11 cellular contexts compared by ENCODE assay signal in genomic region chr5:16568875-16569580, GRCh38. TPM values are rescaled to one million over a fixed set of nuclear protein-coding genes. Genes with fewer than 3 reads are reported as not detected.
DNase-seq lines count a peak whose midpoint lies in the region; ATAC-seq and TF ChIP-seq lines count a peak whose summit lies in the region.
"Had no signal": no experiment of that assay in that cellular context is flagged by ENCODE, and none has a peak within 500 bp of the region (broad histone marks: within the 10 kb centered on the region; RNA-seq: fewer than 3 reads in every experiment).

No MANE protein-coding gene starts in this region.

- no peaks in the 10 kb centered on the region for H3K9me2 ChIP-seq in SK-N-SH

- H3K9me3 Mint-ChIP-seq in endodermal cell, result no peaks in the 10 kb centered on the region

- peak overlapping the region in 1 of 10 donors; percentile 13 for H3K27ac ChIP-seq in heart right ventricle
- peak overlapping the region; percentile 41 to 62 for H3K27ac ChIP-seq in SK-N-SH (ENCODE audit: low read depth in 2 of 2, low read length in 1 of 2)
- peak overlapping the region; percentile 24 for H3K27ac ChIP-seq in right cardiac atrium (ENCODE audit: low read length)
- no peak overlapping the region for H3K27ac ChIP-seq in endodermal cell (ENCODE audit: low read depth, low read length)

- 71 to 77% methylated on average over 16 of the region's 16 CpGs for WGBS in heart right ventricle, 2 donors
- WGBS in SK-N-SH (ENCODE audit: low lambda C conversion rate), result 25% methylated on average over 16 of the region's 16 CpGs
- WGBS in right cardiac atrium, result 81% methylated on average over 16 of the region's 16 CpGs
- WGBS in endodermal cell (ENCODE audit: insufficient coverage in 1 of 2, insufficient read length in 1 of 2), 2 experiments, result 91 to 93% methylated on average over 6 to 16 of the region's 16 CpGs

- H3F3A ChIP-seq in SK-N-SH (replicated peaks; ENCODE audit: insufficient read depth), result peaks cover 8% of the 10 kb centered on the region

- no peaks in the 10 kb centered on the region for H3K9me3 ChIP-seq in heart right ventricle
- H3K9me3 ChIP-seq in SK-N-SH, result no peaks in the 10 kb centered on the region
- H3K9me3 ChIP-seq in right cardiac atrium (ENCODE audit: control insufficient read depth, low read length), result no peaks in the 10 kb centered on the region
- no peaks in the 10 kb centered on the region for H3K9me3 ChIP-seq in endodermal cell (ENCODE audit: control insufficient read depth, low read length)

- CTCF ChIA-PET in SK-N-SH (lab: Yijun Ruan, JAX), result interaction anchor here (1.0 to 2.8 kb wide), 6 partner anchors 12 to 97 kb away, joined by 3 to 9 read pairs (median 5); no protein-coding TSS in a partner anchor

- H3K4me3 ChIP-seq in heart right ventricle, result no peak overlapping the region
- H3K4me3 ChIP-seq in SK-N-SH (ENCODE audit: low read depth in 2 of 2, low read length in 1 of 2), result no peak overlapping the region
- H3K4me3 ChIP-seq in right cardiac atrium (ENCODE audit: low read length), result no peak overlapping the region
- H3K4me3 ChIP-seq in endodermal cell (ENCODE audit: low read length), result no peak overlapping the region

- H3K9ac ChIP-seq in SK-N-SH, result no peak overlapping the region
- no peak overlapping the region for H3K9ac ChIP-seq in endodermal cell (ENCODE audit: extremely low read depth, low read length, poor library complexity, severe bottlenecking)

- no peaks in the 10 kb centered on the region for H3K36me3 Mint-ChIP-seq in endodermal cell (ENCODE audit: low read depth)

- peak overlapping the region; percentile 36; the same call in 1 of the 2 replicates for H2AFZ ChIP-seq in SK-N-SH (ENCODE audit: low read depth)

- H3K4me2 ChIP-seq in SK-N-SH, result peak overlapping the region; percentile 46

- TF ChIP-seq EP300 in SK-N-SH (IDR thresholded peaks at IDR 0.05; ENCODE audit: borderline replicate concordance in 1 of 2, low read depth in 1 of 2, low read length in 1 of 2), result peak; percentile 66 to 77; a peak in 2 of 4 replicates

- H4K20me1 ChIP-seq in SK-N-SH (ENCODE audit: insufficient read depth), result no peaks in the 10 kb centered on the region

- DNase-seq in heart right ventricle, result peak; percentile 34 to 37
- DNase-seq in cardiac septum (ENCODE audit: low spot score), result no peak
- peak; percentile 80 for DNase-seq in SK-N-SH
- DNase-seq in right cardiac atrium, result peak in 1 of 3 donors; percentile 30
- DNase-seq in posterior vena cava (ENCODE audit: low spot score), result no peak
- no peak for DNase-seq in endodermal cell
- no peak for DNase-seq in activated CD4-positive, alpha-beta T cell treated with anti-CD3 and anti-CD28 coated beads, Interleukin-2, amount 50 U/mL, for 4 hours
- DNase-seq in activated gamma-delta T cell treated with Interleukin-2 at 50 U/mL for 16 hours, result no peak
- DNase-seq: effector CD8-positive, alpha-beta T cell; T-helper 9 cell had no signal

- intact Hi-C loops in heart right ventricle (cut with DNase I), result loop anchor here in 1 of 10 donors (5.0 kb wide), 1 partner anchor 53 kb away; no protein-coding TSS in a partner anchor
- intact Hi-C loops in cardiac septum (cut with DNase I), result no loop called here
- intact Hi-C loops in right cardiac atrium (cut with DNase I), result no loop called here
- intact Hi-C loops in posterior vena cava (cut with DNase I), result no loop called here

- ATAC-seq in heart right ventricle (peak in 3 of 8 donors; percentile 20 to 89 (median 70)), right cardiac atrium (peak; percentile 42 to 55)

- H3K27me3 ChIP-seq in heart right ventricle, result no peaks in the 10 kb centered on the region
- H3K27me3 ChIP-seq in SK-N-SH (ENCODE audit: insufficient read depth), result no peaks in the 10 kb centered on the region; the same call in 1 of the 2 replicates
- H3K27me3 ChIP-seq in right cardiac atrium (ENCODE audit: control insufficient read depth, insufficient read depth), result no peaks in the 10 kb centered on the region
- no peaks in the 10 kb centered on the region for H3K27me3 ChIP-seq in endodermal cell (ENCODE audit: control insufficient read depth, insufficient read depth, low read length, poor library complexity, severe bottlenecking)

- POLR2A ChIA-PET in SK-N-SH (lab: Yijun Ruan, JAX), result no interaction called here

- peaks cover 0 to 22% (median 7%) of the 10 kb centered on the region in 9 donors for H3K4me1 ChIP-seq in heart right ventricle
- H3K4me1 ChIP-seq in SK-N-SH (ENCODE audit: control insufficient read depth in 1 of 2, insufficient read depth in 2 of 2, low read depth in 1 of 2, low read length in 1 of 2), result peaks cover 0 to 17% of the 10 kb centered on the region in 2 experiments; a peak in 2 of 4 replicates
- H3K4me1 ChIP-seq in right cardiac atrium (ENCODE audit: control insufficient read depth, insufficient read depth, low read length), result no peaks in the 10 kb centered on the region
- no peaks in the 10 kb centered on the region for H3K4me1 ChIP-seq in endodermal cell (ENCODE audit: control insufficient read depth, insufficient read depth, low read length)

- no peak for TF ChIP-seq CTCF in heart right ventricle (IDR thresholded peaks at IDR 0.05)
- TF ChIP-seq CTCF in SK-N-SH (IDR thresholded peaks at IDR 0.05), result no peak
- TF ChIP-seq CTCF in endodermal cell (conservative IDR thresholded peaks at IDR 0.05), result no peak

- no peak overlapping the region for H3K4me3 Mint-ChIP-seq in endodermal cell
- H3K4me3 Mint-ChIP-seq: B cell had no signal

- H3K4me1 Mint-ChIP-seq in endodermal cell, result peaks cover 5% of the 10 kb centered on the region

- no peaks in the 10 kb centered on the region for H3K36me3 ChIP-seq in heart right ventricle
- H3K36me3 ChIP-seq in SK-N-SH (replicated peaks in 1 of 2; ENCODE audit: control insufficient read depth in 1 of 2, insufficient read depth in 2 of 2, low read length in 1 of 2), result no peaks in the 10 kb centered on the region
- H3K36me3 ChIP-seq in endodermal cell (ENCODE audit: control insufficient read depth, insufficient read depth, low read length), result no peaks in the 10 kb centered on the region

- H3K27me3 Mint-ChIP-seq in endodermal cell (ENCODE audit: insufficient read depth), result no peaks in the 10 kb centered on the region

- TF ChIP-seq RAD21 in SK-N-SH (IDR thresholded peaks at IDR 0.05; ENCODE audit: low read length), result no peak

- H3K79me2 ChIP-seq in SK-N-SH (ENCODE audit: insufficient read depth), result no peaks in the 10 kb centered on the region

- H3K27ac Mint-ChIP-seq in endodermal cell, result no peak overlapping the region
- H3K27ac Mint-ChIP-seq: B cell had no signal

TF ChIP-seq in SK-N-SH, 30 proteins besides CTCF, POLR2A, EP300 and RAD21 (continues in another document):
- TF ChIP-seq RXRA (IDR thresholded peaks at IDR 0.05; ENCODE audit: borderline replicate concordance, low read depth) (no peak), EZH2phosphoT487 (IDR thresholded peaks at IDR 0.05; ENCODE audit: borderline replicate concordance, low read depth) (no peak), JUND (IDR thresholded peaks at IDR 0.05) (peak; percentile 57), YY1 (IDR thresholded peaks at IDR 0.05; ENCODE audit: low read depth) (no peak), GATA2 (CRISPR knock-in tag; IDR thresholded peaks at IDR 0.05) (peak; percentile 92), NRF1 (IDR thresholded peaks at IDR 0.05; ENCODE audit: low read depth, low read length) (no peak), SMC3 (IDR thresholded peaks at IDR 0.05; ENCODE audit: low read depth, low read length) (no peak), POLR2AphosphoS5 (IDR thresholded peaks at IDR 0.05; ENCODE audit: low read depth, low read length) (peak; percentile 71), FOSL2 (IDR thresholded peaks at IDR 0.05; ENCODE audit: borderline replicate concordance, low read depth) (peak; percentile 64; the same call in 1 of the 2 replicates), TEAD4 (IDR thresholded peaks at IDR 0.05; ENCODE audit: borderline replicate concordance, insufficient read depth) (peak; percentile 55; the same call in 1 of the 2 replicates), NFIC (IDR thresholded peaks at IDR 0.05; ENCODE audit: borderline replicate concordance) (peak; percentile 96), GABPA (IDR thresholded peaks at IDR 0.05; ENCODE audit: low read depth) (no peak), MEF2A (IDR thresholded peaks at IDR 0.05; ENCODE audit: borderline replicate concordance, low read depth) (no peak), MXI1 (IDR thresholded peaks at IDR 0.05; ENCODE audit: low read depth, low read length) (peak; percentile 20; the same call in 1 of the 2 replicates), ELF1 (IDR thresholded peaks at IDR 0.05) (no peak), SIN3A (IDR thresholded peaks at IDR 0.05; ENCODE audit: borderline replicate concordance, low read depth, low read length) (peak; percentile 50; the same call in 1 of the 2 replicates), IRF3 (IDR thresholded peaks at IDR 0.05; ENCODE audit: low read depth, low read length) (no peak), TAF1 (IDR thresholded peaks at IDR 0.05; ENCODE audit: borderline replicate concordance, low read depth, low read length) (no peak)

RNA-seq across cellular contexts. Expression of gene RETREG1, which starts 47.8 kb away (rescaled TPM):
- 100 to 1,000 TPM; 156 to 337 (median 216) TPM for total RNA-seq in heart right ventricle
- polyA plus RNA-seq in heart right ventricle, result 100 to 1,000 TPM in 1 of 2 donors, 10 to 100 TPM in 1; 14.6 to 253 TPM
- total RNA-seq in cardiac septum, result 105 TPM
- 0.43 and 0.89 TPM in 2 replicates for polyA plus RNA-seq in SK-N-SH (2012; rRNA removed)
- 0.81 and 0.92 TPM in 2 replicates for polyA plus RNA-seq in SK-N-SH (2012; cell fraction: cytosol; rRNA removed)
- polyA plus RNA-seq in SK-N-SH (2012; cell fraction: nucleus; rRNA removed), result 0.52 and 1.1 TPM in 2 replicates
- 100 to 1,000 TPM; 123 to 209 (median 152) TPM for total RNA-seq in right cardiac atrium
- 114 TPM for polyA plus RNA-seq in right cardiac atrium
- total RNA-seq in posterior vena cava, result 10 to 100 TPM in 1 of 2 donors, 1 to 10 TPM in 1; 5.4 to 10.9 TPM
- 1 to 10 TPM; 4.1 to 4.3 TPM for total RNA-seq in endodermal cell
- polyA plus RNA-seq in endodermal cell (2013, experiment 1 of 2), result 1.4 TPM
- polyA plus RNA-seq in endodermal cell (2013, experiment 2 of 2), result 1.2 TPM

Comparison
In these comparisons a context has a peak if more than half of its experiments do, and no peak if none do; other contexts are left out.
1. DNase-seq: peak in heart right ventricle (2 of 2) and SK-N-SH (single experiment); none in cardiac septum (single experiment), posterior vena cava (single experiment), endodermal cell (single experiment), activated CD4-positive, alpha-beta T cell treated with anti-CD3 and anti-CD28 coated beads, Interleukin-2, amount 50 U/mL, for 4 hours (0 of 2) and activated gamma-delta T cell treated with Interleukin-2 at 50 U/mL for 16 hours (single experiment).